1 cellular context compared by ENCODE assay signal in the genomic region with DNA sequence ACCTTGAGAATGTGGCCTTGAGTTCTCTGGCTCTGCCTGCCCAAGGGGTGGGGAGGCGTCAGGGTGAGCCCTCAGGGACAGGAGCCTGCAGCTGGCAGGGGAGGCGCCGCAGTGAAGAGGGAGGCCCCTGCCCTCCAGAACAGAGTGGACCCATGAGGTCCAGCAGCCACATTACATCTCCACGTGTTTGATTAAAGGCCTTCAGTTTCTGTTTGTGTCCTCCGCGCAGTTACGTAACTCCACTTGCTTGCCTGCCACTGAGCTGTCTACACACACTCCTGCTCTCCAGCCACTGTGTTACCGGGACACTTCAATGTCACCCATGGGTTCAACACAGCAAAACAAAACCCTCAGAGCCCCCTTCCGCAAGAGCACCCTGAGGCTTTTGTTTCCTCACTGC.
TF ChIP-seq lines count a peak whose summit lies in the region.

No MANE protein-coding gene starts in this region.

TF ChIP-seq in HepG2, 621 proteins besides CTCF, POLR2A, EP300 and RAD21 (continued from another document):
- TF ChIP-seq, protein P1, sequence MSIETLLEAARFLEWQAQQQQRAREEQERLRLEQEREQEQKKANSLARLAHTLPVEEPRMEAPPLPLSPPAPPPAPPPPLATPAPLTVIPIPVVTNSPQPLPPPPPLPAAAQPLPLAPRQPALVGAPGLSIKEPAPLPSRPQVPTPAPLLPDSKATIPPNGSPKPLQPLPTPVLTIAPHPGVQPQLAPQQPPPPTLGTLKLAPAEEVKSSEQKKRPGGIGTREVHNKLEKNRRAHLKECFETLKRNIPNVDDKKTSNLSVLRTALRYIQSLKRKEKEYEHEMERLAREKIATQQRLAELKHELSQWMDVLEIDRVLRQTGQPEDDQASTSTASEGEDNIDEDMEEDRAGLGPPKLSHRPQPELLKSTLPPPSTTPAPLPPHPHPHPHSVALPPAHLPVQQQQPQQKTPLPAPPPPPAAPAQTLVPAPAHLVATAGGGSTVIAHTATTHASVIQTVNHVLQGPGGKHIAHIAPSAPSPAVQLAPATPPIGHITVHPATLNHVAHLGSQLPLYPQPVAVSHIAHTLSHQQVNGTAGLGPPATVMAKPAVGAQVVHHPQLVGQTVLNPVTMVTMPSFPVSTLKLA (IDR thresholded peaks at IDR 0.05) = peak; percentile 42
- TF ChIP-seq SNAPC2 (CRISPR knock-in tag; IDR thresholded peaks at IDR 0.05) (no peak), HOXA5 (CRISPR knock-in tag; IDR thresholded peaks at IDR 0.05) (no peak), GATAD1 (CRISPR knock-in tag; IDR thresholded peaks at IDR 0.05) (no peak), ZNF773 (CRISPR knock-in tag; IDR thresholded peaks at IDR 0.05; ENCODE audit: borderline replicate concordance) (no peak), GPN1 (CRISPR knock-in tag; IDR thresholded peaks at IDR 0.05; ENCODE audit: borderline replicate concordance) (no peak), PHF21A (CRISPR knock-in tag; IDR thresholded peaks at IDR 0.05) (0 out of 2 replicates have a peak, but pooled peaks have one; percentile 14), TGIF2 (CRISPR knock-in tag; IDR thresholded peaks at IDR 0.05) (0 out of 2 replicates have a peak, but pooled peaks have one; percentile 23), HDAC2 (CRISPR knock-in tag; IDR thresholded peaks at IDR 0.05) (peak; percentile 13; the same call in 1 of the 2 replicates), SP140L (CRISPR knock-in tag; IDR thresholded peaks at IDR 0.05; ENCODE audit: borderline replicate concordance) (no peak), NFE2 (CRISPR knock-in tag; IDR thresholded peaks at IDR 0.05) (no peak), PPARG (CRISPR knock-in tag; conservative IDR thresholded peaks at IDR 0.05) (0 out of 2 replicates have a peak, but pooled peaks have one; percentile 28), HMG20B (CRISPR knock-in tag; conservative IDR thresholded peaks at IDR 0.05) (no peak), GABPA (IDR thresholded peaks at IDR 0.05; ENCODE audit: low read depth, low read length) (no peak), GABPA (CRISPR knock-in tag; IDR thresholded peaks at IDR 0.05; ENCODE audit: low read depth) (no peak), ZNF737 (CRISPR knock-in tag; IDR thresholded peaks at IDR 0.05; ENCODE audit: borderline replicate concordance) (no peak), POLR2AphosphoS2 (IDR thresholded peaks at IDR 0.05; ENCODE audit: low read depth, low read length) (no peak), ZNF20 (CRISPR knock-in tag; IDR thresholded peaks at IDR 0.05) (no peak), ZSCAN29 (CRISPR knock-in tag; conservative IDR thresholded peaks at IDR 0.05) (peak; percentile 79; the same call in 1 of the 2 replicates), ZNF264 (CRISPR knock-in tag; IDR thresholded peaks at IDR 0.05) (0 out of 2 replicates have a peak, but pooled peaks have one; percentile 18), TCF7 (IDR thresholded peaks at IDR 0.05; ENCODE audit: low read depth) (no peak), ZIK1 (CRISPR knock-in tag; IDR thresholded peaks at IDR 0.05; ENCODE audit: borderline replicate concordance, low read depth) (no peak), SCMH1 (CRISPR knock-in tag; IDR thresholded peaks at IDR 0.05; ENCODE audit: borderline replicate concordance) (no peak), ZNF232 (CRISPR knock-in tag; IDR thresholded peaks at IDR 0.05; ENCODE audit: borderline replicate concordance) (no peak), ZNF652 (CRISPR knock-in tag; IDR thresholded peaks at IDR 0.05; ENCODE audit: borderline replicate concordance, low read depth) (no peak), ZNF83 (CRISPR knock-in tag; IDR thresholded peaks at IDR 0.05; ENCODE audit: borderline replicate concordance) (no peak), RXRB (CRISPR knock-in tag; IDR thresholded peaks at IDR 0.05; ENCODE audit: borderline replicate concordance) (peak; percentile 57; the same call in 1 of the 2 replicates), ZNF367 (CRISPR knock-in tag; IDR thresholded peaks at IDR 0.05; ENCODE audit: borderline replicate concordance) (no peak)
- TF ChIP-seq, protein P2, sequence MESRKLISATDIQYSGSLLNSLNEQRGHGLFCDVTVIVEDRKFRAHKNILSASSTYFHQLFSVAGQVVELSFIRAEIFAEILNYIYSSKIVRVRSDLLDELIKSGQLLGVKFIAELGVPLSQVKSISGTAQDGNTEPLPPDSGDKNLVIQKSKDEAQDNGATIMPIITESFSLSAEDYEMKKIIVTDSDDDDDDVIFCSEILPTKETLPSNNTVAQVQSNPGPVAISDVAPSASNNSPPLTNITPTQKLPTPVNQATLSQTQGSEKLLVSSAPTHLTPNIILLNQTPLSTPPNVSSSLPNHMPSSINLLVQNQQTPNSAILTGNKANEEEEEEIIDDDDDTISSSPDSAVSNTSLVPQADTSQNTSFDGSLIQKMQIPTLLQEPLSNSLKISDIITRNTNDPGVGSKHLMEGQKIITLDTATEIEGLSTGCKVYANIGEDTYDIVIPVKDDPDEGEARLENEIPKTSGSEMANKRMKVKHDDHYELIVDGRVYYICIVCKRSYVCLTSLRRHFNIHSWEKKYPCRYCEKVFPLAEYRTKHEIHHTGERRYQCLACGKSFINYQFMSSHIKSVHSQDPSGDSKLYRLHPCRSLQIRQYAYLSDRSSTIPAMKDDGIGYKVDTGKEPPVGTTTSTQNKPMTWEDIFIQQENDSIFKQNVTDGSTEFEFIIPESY (CRISPR knock-in tag; IDR thresholded peaks at IDR 0.05) = peak; percentile 83
- TF ChIP-seq, protein P3, sequence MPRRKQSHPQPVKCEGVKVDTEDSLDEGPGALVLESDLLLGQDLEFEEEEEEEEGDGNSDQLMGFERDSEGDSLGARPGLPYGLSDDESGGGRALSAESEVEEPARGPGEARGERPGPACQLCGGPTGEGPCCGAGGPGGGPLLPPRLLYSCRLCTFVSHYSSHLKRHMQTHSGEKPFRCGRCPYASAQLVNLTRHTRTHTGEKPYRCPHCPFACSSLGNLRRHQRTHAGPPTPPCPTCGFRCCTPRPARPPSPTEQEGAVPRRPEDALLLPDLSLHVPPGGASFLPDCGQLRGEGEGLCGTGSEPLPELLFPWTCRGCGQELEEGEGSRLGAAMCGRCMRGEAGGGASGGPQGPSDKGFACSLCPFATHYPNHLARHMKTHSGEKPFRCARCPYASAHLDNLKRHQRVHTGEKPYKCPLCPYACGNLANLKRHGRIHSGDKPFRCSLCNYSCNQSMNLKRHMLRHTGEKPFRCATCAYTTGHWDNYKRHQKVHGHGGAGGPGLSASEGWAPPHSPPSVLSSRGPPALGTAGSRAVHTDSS (CRISPR knock-in tag; conservative IDR thresholded peaks at IDR 0.05) = no peak
- TF ChIP-seq, protein P4, sequence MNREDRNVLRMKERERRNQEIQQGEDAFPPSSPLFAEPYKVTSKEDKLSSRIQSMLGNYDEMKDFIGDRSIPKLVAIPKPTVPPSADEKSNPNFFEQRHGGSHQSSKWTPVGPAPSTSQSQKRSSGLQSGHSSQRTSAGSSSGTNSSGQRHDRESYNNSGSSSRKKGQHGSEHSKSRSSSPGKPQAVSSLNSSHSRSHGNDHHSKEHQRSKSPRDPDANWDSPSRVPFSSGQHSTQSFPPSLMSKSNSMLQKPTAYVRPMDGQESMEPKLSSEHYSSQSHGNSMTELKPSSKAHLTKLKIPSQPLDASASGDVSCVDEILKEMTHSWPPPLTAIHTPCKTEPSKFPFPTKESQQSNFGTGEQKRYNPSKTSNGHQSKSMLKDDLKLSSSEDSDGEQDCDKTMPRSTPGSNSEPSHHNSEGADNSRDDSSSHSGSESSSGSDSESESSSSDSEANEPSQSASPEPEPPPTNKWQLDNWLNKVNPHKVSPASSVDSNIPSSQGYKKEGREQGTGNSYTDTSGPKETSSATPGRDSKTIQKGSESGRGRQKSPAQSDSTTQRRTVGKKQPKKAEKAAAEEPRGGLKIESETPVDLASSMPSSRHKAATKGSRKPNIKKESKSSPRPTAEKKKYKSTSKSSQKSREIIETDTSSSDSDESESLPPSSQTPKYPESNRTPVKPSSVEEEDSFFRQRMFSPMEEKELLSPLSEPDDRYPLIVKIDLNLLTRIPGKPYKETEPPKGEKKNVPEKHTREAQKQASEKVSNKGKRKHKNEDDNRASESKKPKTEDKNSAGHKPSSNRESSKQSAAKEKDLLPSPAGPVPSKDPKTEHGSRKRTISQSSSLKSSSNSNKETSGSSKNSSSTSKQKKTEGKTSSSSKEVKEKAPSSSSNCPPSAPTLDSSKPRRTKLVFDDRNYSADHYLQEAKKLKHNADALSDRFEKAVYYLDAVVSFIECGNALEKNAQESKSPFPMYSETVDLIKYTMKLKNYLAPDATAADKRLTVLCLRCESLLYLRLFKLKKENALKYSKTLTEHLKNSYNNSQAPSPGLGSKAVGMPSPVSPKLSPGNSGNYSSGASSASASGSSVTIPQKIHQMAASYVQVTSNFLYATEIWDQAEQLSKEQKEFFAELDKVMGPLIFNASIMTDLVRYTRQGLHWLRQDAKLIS (CRISPR knock-in tag; IDR thresholded peaks at IDR 0.05) = no peak
- TF ChIP-seq, protein P5, sequence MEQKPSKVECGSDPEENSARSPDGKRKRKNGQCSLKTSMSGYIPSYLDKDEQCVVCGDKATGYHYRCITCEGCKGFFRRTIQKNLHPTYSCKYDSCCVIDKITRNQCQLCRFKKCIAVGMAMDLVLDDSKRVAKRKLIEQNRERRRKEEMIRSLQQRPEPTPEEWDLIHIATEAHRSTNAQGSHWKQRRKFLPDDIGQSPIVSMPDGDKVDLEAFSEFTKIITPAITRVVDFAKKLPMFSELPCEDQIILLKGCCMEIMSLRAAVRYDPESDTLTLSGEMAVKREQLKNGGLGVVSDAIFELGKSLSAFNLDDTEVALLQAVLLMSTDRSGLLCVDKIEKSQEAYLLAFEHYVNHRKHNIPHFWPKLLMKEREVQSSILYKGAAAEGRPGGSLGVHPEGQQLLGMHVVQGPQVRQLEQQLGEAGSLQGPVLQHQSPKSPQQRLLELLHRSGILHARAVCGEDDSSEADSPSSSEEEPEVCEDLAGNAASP (CRISPR knock-in tag; IDR thresholded peaks at IDR 0.05; ENCODE audit: borderline replicate concordance) = peak; percentile 23; the same call in 1 of the 2 replicates
- TF ChIP-seq, protein P6, sequence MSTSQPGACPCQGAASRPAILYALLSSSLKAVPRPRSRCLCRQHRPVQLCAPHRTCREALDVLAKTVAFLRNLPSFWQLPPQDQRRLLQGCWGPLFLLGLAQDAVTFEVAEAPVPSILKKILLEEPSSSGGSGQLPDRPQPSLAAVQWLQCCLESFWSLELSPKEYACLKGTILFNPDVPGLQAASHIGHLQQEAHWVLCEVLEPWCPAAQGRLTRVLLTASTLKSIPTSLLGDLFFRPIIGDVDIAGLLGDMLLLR (CRISPR knock-in tag; IDR thresholded peaks at IDR 0.05) = no peak
